ENCODE assay signal across 23 cellular contexts in genomic region chr2:174072069-174072468, GRCh38.
DNase-seq lines count a peak whose midpoint lies in the region; ATAC-seq and TF ChIP-seq lines count a peak whose summit lies in the region.
"Had no signal": no experiment of that assay in that cellular context is flagged by ENCODE, and none has a peak within 500 bp of the region (broad histone marks: within the 10 kb centered on the region; RNA-seq: fewer than 3 reads in every experiment).

No MANE protein-coding gene starts in this region.

- H3K27me3 ChIP-seq in BLaER1 (no peaks in the 10 kb centered on the region), uterus (no peaks in the 10 kb centered on the region)
- H3K27me3 ChIP-seq: body of pancreas, esophagus muscularis mucosa, gastrocnemius medialis, right atrium auricular region had no signal

- H3K27me3 Mint-ChIP-seq in activated B cell treated with CpG ODN at 0.5 μM for 24 hours = no peaks in the 10 kb centered on the region
- H3K27me3 Mint-ChIP-seq in activated T-helper 1 cell treated with anti-CD3 and anti-CD28 coated beads, Interleukin-12 subunit alpha, Interleukin-12 subunit beta, Interleukin-2, Interleukin-4 antibody, amounts not matched to agents 30 ng/mL and 10 ng/mL and 1 ng/mL, durations not matched to agents 14 hours and 24 hours and 36 hours (ENCODE audit: insufficient read depth) = no peaks in the 10 kb centered on the region
- H3K27me3 Mint-ChIP-seq: activated CD8-positive, alpha-beta memory T cell treated with anti-CD3 and anti-CD28 coated beads, Interleukin-2, amount 10 ng/mL, durations not matched to agents 7 days and 5 days; activated naive CD8-positive, alpha-beta T cell treated with anti-CD3 and anti-CD28 coated beads for 36 hours; activated T-helper 17 cell treated with anti-CD3 and anti-CD28 coated beads, Interleukin-2, amount 50 U/mL, for 72 hours had no signal

- H3K4me2 ChIP-seq in BLaER1 = peak overlapping the region; percentile 8; the same call in 1 of the 2 replicates
- H3K4me2 ChIP-seq: A549 had no signal

- CTCF ChIA-PET in activated B cell treated with CpG ODN at 0.5 μM for 24 hours (lab: Charles Lee) = no interaction called here

- TF ChIP-seq CTCF in NB4 (IDR thresholded peaks at IDR 0.05; ENCODE audit: low read depth, low read length) (no peak), activated B cell treated with CpG ODN at 0.5 μM for 24 hours (IDR thresholded peaks at IDR 0.05) (no peak), uterus (IDR thresholded peaks at IDR 0.05) (no peak)

- H3K4me1 ChIP-seq in BLaER1 = peaks cover 15% of the 10 kb centered on the region
- H3K4me1 ChIP-seq in uterus = no peaks in the 10 kb centered on the region
- H3K4me1 ChIP-seq: A549, esophagus muscularis mucosa, gastrocnemius medialis, right atrium auricular region had no signal

- no peaks in the 10 kb centered on the region for H4K20me1 ChIP-seq in BLaER1

- TF ChIP-seq POLR2A in NB4 (IDR thresholded peaks at IDR 0.05; ENCODE audit: extremely low read depth, insufficient read length) = no peak
- no peak for TF ChIP-seq POLR2A in uterus (IDR thresholded peaks at IDR 0.05)

- no peak overlapping the region for H3K9ac ChIP-seq in BLaER1

- no peaks in the 10 kb centered on the region for H3K9me3 Mint-ChIP-seq in activated B cell treated with CpG ODN at 0.5 μM for 24 hours
- no peaks in the 10 kb centered on the region for H3K9me3 Mint-ChIP-seq in activated T-helper 1 cell treated with anti-CD3 and anti-CD28 coated beads, Interleukin-12 subunit alpha, Interleukin-12 subunit beta, Interleukin-2, Interleukin-4 antibody, amounts not matched to agents 30 ng/mL and 10 ng/mL and 1 ng/mL, durations not matched to agents 14 hours and 24 hours and 36 hours
- H3K9me3 Mint-ChIP-seq: activated naive CD8-positive, alpha-beta T cell treated with anti-CD3 and anti-CD28 coated beads for 36 hours; activated T-helper 17 cell treated with anti-CD3 and anti-CD28 coated beads, Interleukin-2, amount 50 U/mL, for 72 hours; effector memory CD8-positive, alpha-beta T cell had no signal

- H3K9me3 ChIP-seq in BLaER1 (no peaks in the 10 kb centered on the region), uterus (no peaks in the 10 kb centered on the region)
- H3K9me3 ChIP-seq: A549, body of pancreas, esophagus muscularis mucosa, gastrocnemius medialis, right atrium auricular region had no signal

- DNase-seq in NB4 (ENCODE audit: low read depth) (peak; percentile 65), activated B cell treated with CpG ODN at 0.5 μM for 24 hours (no peak), uterus (no peak)
- no peak for DNase-seq in stimulated activated CD4-positive, alpha-beta T cell treated with anti-CD3 and anti-CD28 coated beads, Interleukin-2, amount 100 ng/mL, for 48 hours
- no peak for DNase-seq in activated T-helper 1 cell treated with anti-CD3 and anti-CD28 coated beads, Interleukin-12 subunit alpha, Interleukin-12 subunit beta, Interleukin-2, Interleukin-4 antibody, amounts not matched to agents 30 ng/mL and 10 ng/mL and 1 ng/mL, durations not matched to agents 14 hours and 24 hours and 36 hours (ENCODE audit: low spot score)
- DNase-seq: activated CD8-positive, alpha-beta memory T cell treated with anti-CD3 and anti-CD28 coated beads, Interleukin-2, amount 10 ng/mL, durations not matched to agents 7 days and 5 days; activated naive CD8-positive, alpha-beta T cell treated with anti-CD3 and anti-CD28 coated beads for 36 hours; body of pancreas; effector memory CD8-positive, alpha-beta T cell; gastrocnemius medialis; GDM1; NCI-H1436; NCI-H226; stimulated activated CD4-positive, alpha-beta T cell treated with anti-CD3 and anti-CD28 coated beads, Interleukin-12 subunit alpha, Interleukin-12 subunit beta, amount 100 ng/mL, for 4 hours; SW 1271 had no signal

- H3K4me3 ChIP-seq in BLaER1 (no peak overlapping the region), NB4 (ENCODE audit: low read depth, low read length) (no peak overlapping the region), uterus (no peak overlapping the region)
- H3K4me3 ChIP-seq: A549, body of pancreas, esophagus muscularis mucosa, gastrocnemius medialis, right atrium auricular region had no signal

- no peak overlapping the region for H3K4me3 Mint-ChIP-seq in activated B cell treated with CpG ODN at 0.5 μM for 24 hours
- H3K4me3 Mint-ChIP-seq in activated T-helper 1 cell treated with anti-CD3 and anti-CD28 coated beads, Interleukin-12 subunit alpha, Interleukin-12 subunit beta, Interleukin-2, Interleukin-4 antibody, amounts not matched to agents 30 ng/mL and 10 ng/mL and 1 ng/mL, durations not matched to agents 14 hours and 24 hours and 36 hours = no peak overlapping the region
- H3K4me3 Mint-ChIP-seq: activated CD8-positive, alpha-beta memory T cell treated with anti-CD3 and anti-CD28 coated beads, Interleukin-2, amount 10 ng/mL, durations not matched to agents 7 days and 5 days; activated naive CD8-positive, alpha-beta T cell treated with anti-CD3 and anti-CD28 coated beads for 36 hours; activated T-helper 17 cell treated with anti-CD3 and anti-CD28 coated beads, Interleukin-2, amount 50 U/mL, for 72 hours; effector memory CD8-positive, alpha-beta T cell had no signal

- H3K27ac Mint-ChIP-seq in activated B cell treated with CpG ODN at 0.5 μM for 24 hours = peak overlapping the region; percentile 12
- H3K27ac Mint-ChIP-seq in activated T-helper 1 cell treated with anti-CD3 and anti-CD28 coated beads, Interleukin-12 subunit alpha, Interleukin-12 subunit beta, Interleukin-2, Interleukin-4 antibody, amounts not matched to agents 30 ng/mL and 10 ng/mL and 1 ng/mL, durations not matched to agents 14 hours and 24 hours and 36 hours = no peak overlapping the region
- H3K27ac Mint-ChIP-seq: activated CD8-positive, alpha-beta memory T cell treated with anti-CD3 and anti-CD28 coated beads, Interleukin-2, amount 10 ng/mL, durations not matched to agents 7 days and 5 days; activated naive CD8-positive, alpha-beta T cell treated with anti-CD3 and anti-CD28 coated beads for 36 hours; activated T-helper 17 cell treated with anti-CD3 and anti-CD28 coated beads, Interleukin-2, amount 50 U/mL, for 72 hours; effector memory CD8-positive, alpha-beta T cell had no signal

- H3K4me1 Mint-ChIP-seq in activated B cell treated with CpG ODN at 0.5 μM for 24 hours = peaks cover 10% of the 10 kb centered on the region
- no peaks in the 10 kb centered on the region for H3K4me1 Mint-ChIP-seq in activated T-helper 1 cell treated with anti-CD3 and anti-CD28 coated beads, Interleukin-12 subunit alpha, Interleukin-12 subunit beta, Interleukin-2, Interleukin-4 antibody, amounts not matched to agents 30 ng/mL and 10 ng/mL and 1 ng/mL, durations not matched to agents 14 hours and 24 hours and 36 hours (ENCODE audit: low read depth)
- H3K4me1 Mint-ChIP-seq: activated CD8-positive, alpha-beta memory T cell treated with anti-CD3 and anti-CD28 coated beads, Interleukin-2, amount 10 ng/mL, durations not matched to agents 7 days and 5 days; activated naive CD8-positive, alpha-beta T cell treated with anti-CD3 and anti-CD28 coated beads for 36 hours; activated T-helper 17 cell treated with anti-CD3 and anti-CD28 coated beads, Interleukin-2, amount 50 U/mL, for 72 hours had no signal

- H3K36me3 ChIP-seq in BLaER1 (peaks cover 18% of the 10 kb centered on the region), uterus (no peaks in the 10 kb centered on the region)
- H3K36me3 ChIP-seq: gastrocnemius medialis, right atrium auricular region had no signal

- H3K27ac ChIP-seq in BLaER1 (no peak overlapping the region), uterus (no peak overlapping the region)
- H3K27ac ChIP-seq: A549, body of pancreas, C4-2B, esophagus muscularis mucosa, gastrocnemius medialis, right atrium auricular region had no signal

- peak; percentile 64 for ATAC-seq in GM21423 (IDR thresholded peaks at IDR 0.05; ENCODE audit: unreplicated experiment)
- peak; percentile 42 for ATAC-seq in activated B cell treated with CpG ODN at 0.5 μM for 24 hours (ENCODE audit: low read depth)
- no peak for ATAC-seq in GM19395 (IDR thresholded peaks at IDR 0.05; ENCODE audit: unreplicated experiment)
- ATAC-seq: A549; activated CD8-positive, alpha-beta memory T cell treated with anti-CD3 and anti-CD28 coated beads, Interleukin-2, amount 10 ng/mL, durations not matched to agents 7 days and 5 days; activated T-helper 17 cell treated with anti-CD3 and anti-CD28 coated beads, Interleukin-2, amount 50 U/mL, for 72 hours; body of pancreas; effector memory CD8-positive, alpha-beta T cell; gastrocnemius medialis had no signal

- POLR2A ChIA-PET in activated B cell treated with CpG ODN at 0.5 μM for 24 hours (lab: Charles Lee) = no interaction called here

- intact Hi-C loops in activated B cell treated with CpG ODN at 0.5 μM for 24 hours (cut with micrococcal nuclease) (loop anchor here (10.0 kb wide), 1 partner anchor 317 kb away; no protein-coding TSS in a partner anchor), uterus (cut with DNase I; ENCODE audit: low total_unique reads) (no loop called here)
- intact Hi-C loops in activated T-helper 1 cell treated with anti-CD3 and anti-CD28 coated beads, Interleukin-12 subunit alpha, Interleukin-12 subunit beta, Interleukin-2, Interleukin-4 antibody, amounts not matched to agents 30 ng/mL and 10 ng/mL and 1 ng/mL, durations not matched to agents 14 hours and 24 hours and 36 hours (cut with micrococcal nuclease) = no loop called here

- peaks cover 17% of the 10 kb centered on the region for H3K36me3 Mint-ChIP-seq in activated B cell treated with CpG ODN at 0.5 μM for 24 hours (ENCODE audit: low read depth)
- H3K36me3 Mint-ChIP-seq in activated T-helper 1 cell treated with anti-CD3 and anti-CD28 coated beads, Interleukin-12 subunit alpha, Interleukin-12 subunit beta, Interleukin-2, Interleukin-4 antibody, amounts not matched to agents 30 ng/mL and 10 ng/mL and 1 ng/mL, durations not matched to agents 14 hours and 24 hours and 36 hours (ENCODE audit: low read depth) = peaks cover 5% of the 10 kb centered on the region
